Comparison of ENCODE assay signal across 21 cellular contexts in genomic region chr17:79107499-79108231, GRCh38.
"Had no signal": no experiment of that assay in that cellular context is flagged by ENCODE, and none has a peak within 500 bp of the region (broad histone marks: within the 10 kb centered on the region; RNA-seq: fewer than 3 reads in every experiment).

No MANE protein-coding gene starts in this region.

- H3K4me3 ChIP-seq: MG63 had no signal

- ATAC-seq: Panc1, PC-3, SK-N-SH treated with all-trans-retinoic acid at 6 μM for 48 hours had no signal

- H3K27ac ChIP-seq: HL-60, RWPE1 had no signal

- DNase-seq: Karpas-422, KG1, MG63, NCI-H1092 treated with DMSO at 0.1 percent for 48 hours, NCI-H1436, NCI-H187, NCI-H2029, NCI-H2081 treated with DMSO at 0.1 percent for 48 hours, NCI-H2171, NCI-H226, NCI-H446, NCI-H510A, NCI-H524 treated with DMSO at 0.1 percent for 48 hours, NCI-H69, NCI-H774, PC-3, SHP77 had no signal

- H3K36me3 ChIP-seq: MG63 had no signal

- H3K9me3 ChIP-seq: MG63 had no signal
